In the genomic region with DNA sequence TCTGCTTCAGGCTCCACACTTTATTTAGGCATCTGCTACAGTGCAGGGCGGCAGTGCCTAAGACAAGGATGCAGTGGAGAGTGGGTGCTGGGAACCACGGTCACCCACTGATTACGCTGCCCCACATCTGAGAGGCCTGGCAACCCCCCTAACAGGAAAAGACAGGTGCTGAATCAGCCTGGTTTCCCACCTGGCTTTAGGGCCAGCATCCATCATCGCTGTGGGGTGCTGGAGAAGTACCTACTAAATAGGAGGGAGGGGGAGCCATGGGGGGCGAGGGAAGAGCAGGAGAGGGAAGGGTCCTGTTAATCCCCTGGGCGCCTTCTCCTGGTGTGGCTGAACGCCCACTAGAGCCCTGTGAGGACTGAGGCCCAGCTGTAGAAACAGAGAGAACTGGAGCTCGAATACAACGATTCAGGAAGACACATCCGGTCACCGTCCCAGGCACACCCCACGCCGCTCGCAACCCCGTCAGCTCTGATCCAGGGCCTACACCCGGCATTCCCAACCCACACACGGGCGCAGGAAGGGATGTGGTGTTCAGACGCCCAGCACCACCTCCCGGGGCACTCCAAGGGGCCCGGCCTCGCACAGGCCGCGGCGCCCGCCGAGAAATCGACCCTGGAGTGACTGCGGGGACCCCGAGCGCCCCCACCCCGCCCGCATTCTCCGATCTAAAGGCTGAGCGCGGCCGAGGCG, we compare ENCODE assay signal across 1 cellular context.
TF ChIP-seq lines count a peak whose summit lies in the region.

No MANE protein-coding gene starts in this region.

TF ChIP-seq in HEK293, 187 proteins besides CTCF, POLR2A, EP300 and RAD21 (continued from another document and continues in another):
- TF ChIP-seq ZNF148 (tag by site-specific recombination; IDR thresholded peaks at IDR 0.05; ENCODE audit: borderline replicate concordance) = no peak
- TF ChIP-seq ZNF529 (tag by site-specific recombination; IDR thresholded peaks at IDR 0.05; ENCODE audit: insufficient replicate concordance) = no peak
- TF ChIP-seq ZNF747 (tag by site-specific recombination; IDR thresholded peaks at IDR 0.05) = no peak
- no peak for TF ChIP-seq ZNF416 (tag by site-specific recombination; IDR thresholded peaks at IDR 0.05)
- no peak for TF ChIP-seq ZNF843 (tag by site-specific recombination; IDR thresholded peaks at IDR 0.05)
- TF ChIP-seq ZNF488 (tag by site-specific recombination; IDR thresholded peaks at IDR 0.05) = no peak
- TF ChIP-seq ZNF660 (tag by site-specific recombination; IDR thresholded peaks at IDR 0.05) = no peak
- no peak for TF ChIP-seq ZNF398 (tag by site-specific recombination; IDR thresholded peaks at IDR 0.05)
- peak; percentile 57 for TF ChIP-seq ZNF341 (tag by site-specific recombination; IDR thresholded peaks at IDR 0.05; ENCODE audit: low read depth)
- TF ChIP-seq ZFP3 (tag by site-specific recombination; IDR thresholded peaks at IDR 0.05; ENCODE audit: low read depth) = no peak
- TF ChIP-seq ZSCAN30 (tag by site-specific recombination; IDR thresholded peaks at IDR 0.05) = no peak
- TF ChIP-seq ATF2 (tag by site-specific recombination; IDR thresholded peaks at IDR 0.05; ENCODE audit: low read depth) = no peak
- TF ChIP-seq PRDM6 (tag by site-specific recombination; IDR thresholded peaks at IDR 0.05) = no peak
- no peak for TF ChIP-seq GFI1B (tag by site-specific recombination; IDR thresholded peaks at IDR 0.05)
- TF ChIP-seq ZNF571 (tag by site-specific recombination; IDR thresholded peaks at IDR 0.05) = no peak
- no peak for TF ChIP-seq KLF1 (tag by site-specific recombination; IDR thresholded peaks at IDR 0.05)
- TF ChIP-seq ZNF280C (tag by site-specific recombination; IDR thresholded peaks at IDR 0.05) = no peak
- peak; percentile 85 for TF ChIP-seq ZBTB8A (tag by site-specific recombination; IDR thresholded peaks at IDR 0.05)
- TF ChIP-seq ZNF350 (tag by site-specific recombination; IDR thresholded peaks at IDR 0.05) = no peak
- TF ChIP-seq ZEB2 (tag by site-specific recombination; IDR thresholded peaks at IDR 0.05) = no peak
- no peak for TF ChIP-seq ZNF19 (tag by site-specific recombination; IDR thresholded peaks at IDR 0.05; ENCODE audit: low read depth)
- TF ChIP-seq ZNF169 (tag by site-specific recombination; IDR thresholded peaks at IDR 0.05) = no peak
- TF ChIP-seq ZNF248 (tag by site-specific recombination; IDR thresholded peaks at IDR 0.05) = no peak
- TF ChIP-seq ZNF146 (tag by site-specific recombination; IDR thresholded peaks at IDR 0.05) = no peak
- 0 out of 2 replicates have a peak, but pooled peaks have one; percentile 14 for TF ChIP-seq GLIS1 (tag by site-specific recombination; IDR thresholded peaks at IDR 0.05)
- TF ChIP-seq, protein P1, sequence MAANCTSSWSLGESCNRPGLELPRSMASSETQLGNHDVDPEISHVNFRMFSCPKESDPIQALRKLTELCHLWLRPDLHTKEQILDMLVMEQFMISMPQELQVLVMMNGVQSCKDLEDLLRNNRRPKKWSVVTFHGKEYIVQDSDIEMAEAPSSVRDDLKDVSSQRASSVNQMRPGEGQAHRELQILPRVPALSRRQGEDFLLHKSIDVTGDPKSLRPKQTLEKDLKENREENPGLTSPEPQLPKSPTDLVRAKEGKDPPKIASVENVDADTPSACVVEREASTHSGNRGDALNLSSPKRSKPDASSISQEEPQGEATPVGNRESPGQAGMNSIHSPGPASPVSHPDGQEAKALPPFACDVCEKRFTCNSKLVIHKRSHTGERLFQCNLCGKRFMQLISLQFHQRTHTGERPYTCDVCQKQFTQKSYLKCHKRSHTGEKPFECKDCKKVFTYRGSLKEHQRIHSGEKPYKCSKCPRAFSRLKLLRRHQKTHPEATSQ (tag by site-specific recombination; IDR thresholded peaks at IDR 0.05) = no peak
- no peak for TF ChIP-seq ZNF692 (tag by site-specific recombination; IDR thresholded peaks at IDR 0.05)
- TF ChIP-seq, protein P2, sequence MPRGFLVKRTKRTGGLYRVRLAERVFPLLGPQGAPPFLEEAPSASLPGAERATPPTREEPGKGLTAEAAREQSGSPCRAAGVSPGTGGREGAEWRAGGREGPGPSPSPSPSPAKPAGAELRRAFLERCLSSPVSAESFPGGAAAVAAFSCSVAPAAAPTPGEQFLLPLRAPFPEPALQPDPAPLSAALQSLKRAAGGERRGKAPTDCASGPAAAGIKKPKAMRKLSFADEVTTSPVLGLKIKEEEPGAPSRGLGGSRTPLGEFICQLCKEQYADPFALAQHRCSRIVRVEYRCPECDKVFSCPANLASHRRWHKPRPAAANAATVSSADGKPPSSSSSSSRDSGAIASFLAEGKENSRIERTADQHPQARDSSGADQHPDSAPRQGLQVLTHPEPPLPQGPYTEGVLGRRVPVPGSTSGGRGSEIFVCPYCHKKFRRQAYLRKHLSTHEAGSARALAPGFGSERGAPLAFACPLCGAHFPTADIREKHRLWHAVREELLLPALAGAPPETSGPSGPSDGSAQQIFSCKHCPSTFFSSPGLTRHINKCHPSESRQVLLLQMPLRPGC (tag by site-specific recombination; IDR thresholded peaks at IDR 0.05) = no peak
- no peak for TF ChIP-seq PRDM2 (tag by site-specific recombination; IDR thresholded peaks at IDR 0.05; ENCODE audit: borderline replicate concordance)
